In the genomic region with DNA sequence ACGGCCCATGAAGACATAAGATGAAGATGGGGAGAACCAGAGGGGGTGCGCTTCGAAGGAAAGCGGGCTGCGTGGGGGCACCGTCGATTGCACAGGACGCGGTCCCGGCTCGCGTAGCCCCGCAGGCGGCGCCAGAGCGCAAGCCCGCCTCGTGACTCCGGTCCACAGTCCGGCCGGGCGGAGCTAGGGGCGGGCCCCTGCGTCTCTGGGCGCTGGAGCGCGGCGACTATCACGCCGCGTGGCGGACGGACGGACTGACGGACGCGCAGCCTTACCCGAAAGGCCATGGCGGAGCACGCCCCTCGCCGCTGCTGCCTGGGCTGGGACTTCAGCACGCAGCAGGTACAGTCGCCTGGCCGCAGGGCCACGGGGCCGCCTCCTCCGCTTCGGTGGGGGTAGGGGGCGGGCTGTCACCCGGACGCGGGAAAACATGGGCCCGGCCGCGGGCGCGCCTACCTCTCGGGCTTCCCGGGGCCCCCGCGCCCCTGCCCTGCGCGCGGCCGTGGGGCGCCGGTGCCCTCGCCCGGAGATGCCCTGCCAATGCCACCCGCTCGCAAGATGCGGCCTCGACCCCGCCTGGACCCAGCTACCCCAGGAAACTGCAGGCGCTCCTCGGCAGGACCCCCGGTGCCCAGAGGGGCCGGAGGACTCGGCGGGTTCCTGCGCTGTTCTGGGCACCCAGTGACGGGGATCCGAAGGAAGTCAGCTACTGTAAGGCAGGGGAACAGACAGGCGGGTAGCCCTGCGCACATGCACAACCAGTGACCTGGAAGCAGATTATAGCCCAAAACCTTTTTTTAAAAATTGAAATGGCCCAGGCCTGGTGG, we compare ENCODE assay signal across 8 cellular contexts. TPM values are rescaled to one million over a fixed set of nuclear protein-coding genes. Genes with fewer than 3 reads are reported as not detected.
DNase-seq lines count a peak whose midpoint lies in the region; ATAC-seq and TF ChIP-seq lines count a peak whose summit lies in the region.

A gene (plus strand): TSS at position 202 of the 827 bp plus-strand sequence. CDS start 84 bp downstream, at position 286.

- H3K4me3 Mint-ChIP-seq in WTC11, result peak within 1 kb of the TSS; percentile 66

- POLR2A ChIA-PET in WTC11 (lab: Charles Lee), result interaction anchor here (0.6 to 2.1 kb wide), 6 partner anchors 65 to 210 kb away, joined by 3 to 7 read pairs (median 4); a partner anchor contains a TSS

- no peak within 1 kb of the TSS for H3K27ac Mint-ChIP-seq in WTC11

- peak; percentile 53 for TF ChIP-seq POLR2A in GM15510 (IDR thresholded peaks at IDR 0.05; ENCODE audit: borderline replicate concordance, extremely low read depth, insufficient read length)

- no peaks in the 10 kb centered on the region for H3K4me1 Mint-ChIP-seq in WTC11

- H3K4me3 ChIP-seq in kidney epithelial cell (ENCODE audit: low read depth, low read length), result peak within 1 kb of the TSS; percentile 71

- H3K27me3 ChIP-seq in kidney epithelial cell (ENCODE audit: control insufficient read depth, insufficient read depth, low read length), result no peaks in the 10 kb centered on the region

- H3K36me3 ChIP-seq in kidney epithelial cell (ENCODE audit: control insufficient read depth, insufficient read depth, low read length), result no peaks in the 10 kb centered on the region

- no peak within 1 kb of the TSS for H3K27ac ChIP-seq in caudate nucleus (ENCODE audit: low read depth, low read length)

- peaks cover 3% of the 10 kb centered on the region; the same call in 1 of the 2 replicates for H3K36me3 Mint-ChIP-seq in WTC11

- peaks cover 12% of the 10 kb centered on the region for H3K9me3 Mint-ChIP-seq in WTC11

- peak; percentile 97 for ATAC-seq in HG02870 (IDR thresholded peaks at IDR 0.05; ENCODE audit: unreplicated experiment)
- ATAC-seq in WTC11, result peak; percentile 96

- peaks cover 25% of the 10 kb centered on the region for H3K27me3 Mint-ChIP-seq in WTC11 (ENCODE audit: low read depth)

- peak; percentile 95 for DNase-seq in 8988T
- peak; percentile 36 for DNase-seq in NCI-H2029 treated with DMSO at 0.1 percent for 48 hours (lab: John Stamatoyannopoulos, UW)
- peak; percentile 81 for DNase-seq in WTC11 (ENCODE audit: low spot score)
- peak in 58 of 61 donors; percentile 12 to 82 (median 57) for DNase-seq in caudate nucleus (lab: John Stamatoyannopoulos, UW)
- DNase-seq in kidney epithelial cell (ENCODE audit: low read depth), result no peak
- DNase-seq in stimulated activated CD4-positive, alpha-beta T cell treated with anti-CD3 and anti-CD28 coated beads, Interleukin-15, amount 100 ng/mL, for 24 hours, result peak; percentile 91

- CTCF ChIA-PET in WTC11 (lab: Charles Lee), result interaction anchor here (0.5 to 2.4 kb wide), 38 partner anchors 8 to 379 kb away, joined by 3 to 20 read pairs (median 4); a partner anchor contains a TSS

- peak; percentile 37; the same call in 1 of the 2 replicates for TF ChIP-seq CTCF in WTC11 (IDR thresholded peaks at IDR 0.05)
- peak; percentile 71 for TF ChIP-seq CTCF in kidney epithelial cell (IDR thresholded peaks at IDR 0.05; ENCODE audit: insufficient read depth, low read length, poor library complexity, severe bottlenecking)

TF ChIP-seq in WTC11, 78 proteins besides CTCF, POLR2A, EP300 and RAD21 (continues in another document):
- TF ChIP-seq, protein P1, sequence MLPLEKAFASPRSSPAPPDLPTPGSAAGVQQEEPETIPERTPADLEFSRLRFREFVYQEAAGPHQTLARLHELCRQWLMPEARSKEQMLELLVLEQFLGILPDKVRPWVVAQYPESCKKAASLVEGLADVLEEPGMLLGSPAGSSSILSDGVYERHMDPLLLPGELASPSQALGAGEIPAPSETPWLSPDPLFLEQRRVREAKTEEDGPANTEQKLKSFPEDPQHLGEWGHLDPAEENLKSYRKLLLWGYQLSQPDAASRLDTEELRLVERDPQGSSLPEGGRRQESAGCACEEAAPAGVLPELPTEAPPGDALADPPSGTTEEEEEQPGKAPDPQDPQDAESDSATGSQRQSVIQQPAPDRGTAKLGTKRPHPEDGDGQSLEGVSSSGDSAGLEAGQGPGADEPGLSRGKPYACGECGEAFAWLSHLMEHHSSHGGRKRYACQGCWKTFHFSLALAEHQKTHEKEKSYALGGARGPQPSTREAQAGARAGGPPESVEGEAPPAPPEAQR (CRISPR knock-in tag; IDR thresholded peaks at IDR 0.05), result no peak
- TF ChIP-seq, protein P2, sequence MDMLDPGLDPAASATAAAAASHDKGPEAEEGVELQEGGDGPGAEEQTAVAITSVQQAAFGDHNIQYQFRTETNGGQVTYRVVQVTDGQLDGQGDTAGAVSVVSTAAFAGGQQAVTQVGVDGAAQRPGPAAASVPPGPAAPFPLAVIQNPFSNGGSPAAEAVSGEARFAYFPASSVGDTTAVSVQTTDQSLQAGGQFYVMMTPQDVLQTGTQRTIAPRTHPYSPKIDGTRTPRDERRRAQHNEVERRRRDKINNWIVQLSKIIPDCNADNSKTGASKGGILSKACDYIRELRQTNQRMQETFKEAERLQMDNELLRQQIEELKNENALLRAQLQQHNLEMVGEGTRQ (CRISPR knock-in tag; IDR thresholded peaks at IDR 0.05), result peak; percentile 82
- TF ChIP-seq ZNF219 (CRISPR knock-in tag; IDR thresholded peaks at IDR 0.05; ENCODE audit: borderline replicate concordance) (no peak), ZNF232 (CRISPR knock-in tag; IDR thresholded peaks at IDR 0.05) (peak; percentile 82; the same call in 1 of the 2 replicates), TP53 (CRISPR knock-in tag; IDR thresholded peaks at IDR 0.05) (no peak), ETV6 (CRISPR knock-in tag; IDR thresholded peaks at IDR 0.05) (peak; percentile 86), CREM (CRISPR knock-in tag; IDR thresholded peaks at IDR 0.05) (peak; percentile 72; the same call in 1 of the 2 replicates), KAT7 (CRISPR knock-in tag; IDR thresholded peaks at IDR 0.05; ENCODE audit: borderline replicate concordance) (no peak), TEAD4 (CRISPR knock-in tag; IDR thresholded peaks at IDR 0.05) (no peak)
- TF ChIP-seq, protein P3, sequence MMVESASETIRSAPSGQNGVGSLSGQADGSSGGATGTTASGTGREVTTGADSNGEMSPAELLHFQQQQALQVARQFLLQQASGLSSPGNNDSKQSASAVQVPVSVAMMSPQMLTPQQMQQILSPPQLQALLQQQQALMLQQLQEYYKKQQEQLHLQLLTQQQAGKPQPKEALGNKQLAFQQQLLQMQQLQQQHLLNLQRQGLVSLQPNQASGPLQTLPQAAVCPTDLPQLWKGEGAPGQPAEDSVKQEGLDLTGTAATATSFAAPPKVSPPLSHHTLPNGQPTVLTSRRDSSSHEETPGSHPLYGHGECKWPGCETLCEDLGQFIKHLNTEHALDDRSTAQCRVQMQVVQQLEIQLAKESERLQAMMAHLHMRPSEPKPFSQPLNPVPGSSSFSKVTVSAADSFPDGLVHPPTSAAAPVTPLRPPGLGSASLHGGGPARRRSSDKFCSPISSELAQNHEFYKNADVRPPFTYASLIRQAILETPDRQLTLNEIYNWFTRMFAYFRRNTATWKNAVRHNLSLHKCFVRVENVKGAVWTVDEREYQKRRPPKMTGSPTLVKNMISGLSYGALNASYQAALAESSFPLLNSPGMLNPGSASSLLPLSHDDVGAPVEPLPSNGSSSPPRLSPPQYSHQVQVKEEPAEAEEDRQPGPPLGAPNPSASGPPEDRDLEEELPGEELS (CRISPR knock-in tag; IDR thresholded peaks at IDR 0.05), result peak; percentile 84
- TF ChIP-seq, protein P4, sequence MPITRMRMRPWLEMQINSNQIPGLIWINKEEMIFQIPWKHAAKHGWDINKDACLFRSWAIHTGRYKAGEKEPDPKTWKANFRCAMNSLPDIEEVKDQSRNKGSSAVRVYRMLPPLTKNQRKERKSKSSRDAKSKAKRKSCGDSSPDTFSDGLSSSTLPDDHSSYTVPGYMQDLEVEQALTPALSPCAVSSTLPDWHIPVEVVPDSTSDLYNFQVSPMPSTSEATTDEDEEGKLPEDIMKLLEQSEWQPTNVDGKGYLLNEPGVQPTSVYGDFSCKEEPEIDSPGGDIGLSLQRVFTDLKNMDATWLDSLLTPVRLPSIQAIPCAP (CRISPR knock-in tag; IDR thresholded peaks at IDR 0.05), result peak; percentile 71; the same call in 1 of the 2 replicates
- TF ChIP-seq, protein P5, sequence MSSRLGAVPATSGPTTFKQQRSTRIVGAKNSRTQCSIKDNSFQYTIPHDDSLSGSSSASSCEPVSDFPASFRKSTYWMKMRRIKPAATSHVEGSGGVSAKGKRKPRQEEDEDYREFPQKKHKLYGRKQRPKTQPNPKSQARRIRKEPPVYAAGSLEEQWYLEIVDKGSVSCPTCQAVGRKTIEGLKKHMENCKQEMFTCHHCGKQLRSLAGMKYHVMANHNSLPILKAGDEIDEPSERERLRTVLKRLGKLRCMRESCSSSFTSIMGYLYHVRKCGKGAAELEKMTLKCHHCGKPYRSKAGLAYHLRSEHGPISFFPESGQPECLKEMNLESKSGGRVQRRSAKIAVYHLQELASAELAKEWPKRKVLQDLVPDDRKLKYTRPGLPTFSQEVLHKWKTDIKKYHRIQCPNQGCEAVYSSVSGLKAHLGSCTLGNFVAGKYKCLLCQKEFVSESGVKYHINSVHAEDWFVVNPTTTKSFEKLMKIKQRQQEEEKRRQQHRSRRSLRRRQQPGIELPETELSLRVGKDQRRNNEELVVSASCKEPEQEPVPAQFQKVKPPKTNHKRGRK (CRISPR knock-in tag; IDR thresholded peaks at IDR 0.05; ENCODE audit: borderline replicate concordance), result no peak
- TF ChIP-seq, protein P6, sequence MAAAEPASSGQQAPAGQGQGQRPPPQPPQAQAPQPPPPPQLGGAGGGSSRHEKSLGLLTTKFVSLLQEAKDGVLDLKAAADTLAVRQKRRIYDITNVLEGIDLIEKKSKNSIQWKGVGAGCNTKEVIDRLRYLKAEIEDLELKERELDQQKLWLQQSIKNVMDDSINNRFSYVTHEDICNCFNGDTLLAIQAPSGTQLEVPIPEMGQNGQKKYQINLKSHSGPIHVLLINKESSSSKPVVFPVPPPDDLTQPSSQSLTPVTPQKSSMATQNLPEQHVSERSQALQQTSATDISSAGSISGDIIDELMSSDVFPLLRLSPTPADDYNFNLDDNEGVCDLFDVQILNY (CRISPR knock-in tag; IDR thresholded peaks at IDR 0.05), result peak; percentile 87
- TF ChIP-seq, protein P7, sequence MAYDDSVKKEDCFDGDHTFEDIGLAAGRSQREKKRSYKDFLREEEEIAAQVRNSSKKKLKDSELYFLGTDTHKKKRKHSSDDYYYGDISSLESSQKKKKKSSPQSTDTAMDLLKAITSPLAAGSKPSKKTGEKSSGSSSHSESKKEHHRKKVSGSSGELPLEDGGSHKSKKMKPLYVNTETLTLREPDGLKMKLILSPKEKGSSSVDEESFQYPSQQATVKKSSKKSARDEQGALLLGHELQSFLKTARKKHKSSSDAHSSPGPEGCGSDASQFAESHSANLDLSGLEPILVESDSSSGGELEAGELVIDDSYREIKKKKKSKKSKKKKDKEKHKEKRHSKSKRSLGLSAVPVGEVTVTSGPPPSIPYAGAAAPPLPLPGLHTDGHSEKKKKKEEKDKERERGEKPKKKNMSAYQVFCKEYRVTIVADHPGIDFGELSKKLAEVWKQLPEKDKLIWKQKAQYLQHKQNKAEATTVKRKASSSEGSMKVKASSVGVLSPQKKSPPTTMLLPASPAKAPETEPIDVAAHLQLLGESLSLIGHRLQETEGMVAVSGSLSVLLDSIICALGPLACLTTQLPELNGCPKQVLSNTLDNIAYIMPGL (CRISPR knock-in tag; IDR thresholded peaks at IDR 0.05), result peak; percentile 94

RNA-seq across cellular contexts. Expression of the gene that starts here (rescaled TPM):
- 3.1 to 4.1 TPM (median 3.3 TPM) in 3 replicates for total RNA-seq in WTC11 (2021)
- total RNA-seq in kidney epithelial cell, result 1.9 and 2.6 TPM in 2 replicates
